16 cellular contexts compared by ENCODE assay signal in genomic region chr5:41751867-41752266, GRCh38.
"Had no signal": no experiment of that assay in that cellular context is flagged by ENCODE, and none has a peak within 500 bp of the region (broad histone marks: within the 10 kb centered on the region; RNA-seq: fewer than 3 reads in every experiment).

No MANE protein-coding gene starts in this region.

- H2AFZ ChIP-seq: hepatocyte had no signal

- H3K36me3 ChIP-seq: uterus had no signal

- H3K27me3 ChIP-seq: hepatocyte, tibial nerve, uterus had no signal

- H3K9me3 ChIP-seq: tibial nerve, uterus had no signal

- H3K4me2 ChIP-seq: hepatocyte had no signal

- ATAC-seq: activated CD8-positive, alpha-beta T cell treated with anti-CD3 and anti-CD28 coated beads, Interleukin-2, amount 10 ng/mL, durations not matched to agents 7 days and 5 days had no signal

- H3K79me2 ChIP-seq: hepatocyte had no signal

- H3K4me3 ChIP-seq: hepatocyte, lung, tibial nerve, uterus had no signal

- DNase-seq: activated CD4-positive, alpha-beta T cell treated with anti-CD3 and anti-CD28 coated beads, Interleukin-2, amount 10 ng/mL, durations not matched to agents 24 days and 14 days; activated CD8-positive, alpha-beta T cell treated with anti-CD3 and anti-CD28 coated beads, Interleukin-2, amount 10 ng/mL, durations not matched to agents 7 days and 5 days; activated gamma-delta T cell; activated T-cell treated with anti-CD3 and anti-CD28 coated beads, Interleukin-2, amount 50 U/mL, for 48 hours; caudate nucleus; foreskin fibroblast; occipital lobe; posterior cingulate gyrus; retina; stimulated activated naive CD4-positive, alpha-beta T cell; substantia nigra; T-helper 9 cell; uterus had no signal

- H3K4me1 ChIP-seq: tibial nerve, uterus had no signal

- H3K27ac ChIP-seq: hepatocyte, tibial nerve, uterus had no signal
